Comparison of ENCODE assay signal across 12 cellular contexts in genomic region chr15:29942144-29942543, GRCh38.
A peak's percentile ranks its signal among the peaks of the same experiment; 100 is the strongest.
DNase-seq lines count a peak whose midpoint lies in the region; ATAC-seq and TF ChIP-seq lines count a peak whose summit lies in the region.
"Had no signal": no experiment of that assay in that cellular context is flagged by ENCODE, and none has a peak within 500 bp of the region (broad histone marks: within the 10 kb centered on the region; RNA-seq: fewer than 3 reads in every experiment).

No MANE protein-coding gene starts in this region.

- H3K4me3 ChIP-seq in heart right ventricle (no peak overlapping the region), brain microvascular endothelial cell (ENCODE audit: low read depth, low read length) (no peak overlapping the region)
- H3K4me3 ChIP-seq: esophagus squamous epithelium had no signal

- H3K27ac ChIP-seq in heart right ventricle (no peak overlapping the region), brain microvascular endothelial cell (no peak overlapping the region)
- H3K27ac ChIP-seq: esophagus squamous epithelium had no signal

- intact Hi-C loops in heart right ventricle (cut with DNase I) (loop anchor here in 5 of 10 donors (5.0 to 10.0 kb wide), 5 partner anchors 93 to 255 kb away; no protein-coding TSS in a partner anchor), cardiac septum (cut with DNase I) (loop anchor here (10.0 kb wide), 1 partner anchor 133 kb away; no protein-coding TSS in a partner anchor), posterior vena cava (cut with DNase I) (no loop called here)

- in situ Hi-C loops in brain microvascular endothelial cell (cut with HindIII; ENCODE audit: low pct_ligation_motif_present, low sequenced_read_pairs) = loop anchor here (25.0 kb wide), 1 partner anchor 145 kb away; the partner anchor contains the start of gene GOLGA8J

- H3K27me3 ChIP-seq in heart right ventricle (no peaks in the 10 kb centered on the region), brain microvascular endothelial cell (replicated peaks) (no peaks in the 10 kb centered on the region)
- H3K27me3 ChIP-seq: esophagus squamous epithelium had no signal

- peaks cover 0 to 1% (median 0%) of the 10 kb centered on the region in 9 donors for H3K4me1 ChIP-seq in heart right ventricle

- H3K9me3 ChIP-seq in heart right ventricle = no peaks in the 10 kb centered on the region
- H3K9me3 ChIP-seq: esophagus squamous epithelium had no signal

- TF ChIP-seq CTCF in heart right ventricle (IDR thresholded peaks at IDR 0.05) (peak in 8 of 9 donors; percentile 11 to 51 (median 34)), brain microvascular endothelial cell (IDR thresholded peaks at IDR 0.05; ENCODE audit: low read depth, low read length, missing control alignments) (peak; percentile 67)

- DNase-seq in heart right ventricle (no peak), cardiac septum (ENCODE audit: low spot score) (no peak), brain microvascular endothelial cell (peak; percentile 23), left lobe of liver (ENCODE audit: low spot score) (no peak), posterior vena cava (ENCODE audit: low spot score) (no peak)
- DNase-seq: activated CD4-positive, alpha-beta memory T cell treated with anti-CD3 and anti-CD28 coated beads, Interleukin-2, amount 10 ng/mL, durations not matched to agents 7 days and 5 days; esophagus squamous epithelium; SIG-M5 had no signal

- ATAC-seq in heart right ventricle = peak in 1 of 8 donors; percentile 49
- peak; percentile 82 for ATAC-seq in left lobe of liver
- ATAC-seq in HG03139 (IDR thresholded peaks at IDR 0.05; ENCODE audit: unreplicated experiment) = no peak
- ATAC-seq in HG03045 (IDR thresholded peaks at IDR 0.05; ENCODE audit: unreplicated experiment) = no peak
- ATAC-seq in HG03442 (IDR thresholded peaks at IDR 0.05; ENCODE audit: unreplicated experiment) = no peak
- ATAC-seq: stimulated activated effector memory CD8-positive, alpha-beta T cell treated with anti-CD3 and anti-CD28 coated beads, Interleukin-12 subunit alpha, Interleukin-12 subunit beta, amount 100 ng/mL, for 72 hours had no signal

- H3K36me3 ChIP-seq in heart right ventricle (no peaks in the 10 kb centered on the region), brain microvascular endothelial cell (replicated peaks) (no peaks in the 10 kb centered on the region)
- H3K36me3 ChIP-seq: esophagus squamous epithelium had no signal

- WGBS in heart right ventricle, 2 donors = 51 to 55% methylated on average over 3 of the region's 3 CpGs
